36 cellular contexts compared by ENCODE assay signal in genomic region chr4:169948271-169948670, GRCh38.
"Had no signal": no experiment of that assay in that cellular context is flagged by ENCODE, and none has a peak within 500 bp of the region (broad histone marks: within the 10 kb centered on the region; RNA-seq: fewer than 3 reads in every experiment).

No MANE protein-coding gene starts in this region.

- H3K4me3 Mint-ChIP-seq: activated CD4-positive, alpha-beta memory T cell treated with anti-CD3 and anti-CD28 coated beads for 36 hours; activated CD4-positive, alpha-beta T cell treated with anti-CD3 and anti-CD28 coated beads for 36 hours; activated CD4-positive, alpha-beta T cell treated with anti-CD3 and anti-CD28 coated beads, Interleukin-2, amount 10 ng/mL, durations not matched to agents 24 days and 14 days; activated CD8-positive, alpha-beta memory T cell treated with anti-CD3 and anti-CD28 coated beads, Interleukin-2, amount 10 ng/mL, durations not matched to agents 7 days and 5 days; activated CD8-positive, alpha-beta T cell treated with anti-CD3 and anti-CD28 coated beads, Interleukin-2, amount 10 ng/mL, durations not matched to agents 7 days and 5 days; activated naive CD4-positive, alpha-beta T cell treated with anti-CD3 and anti-CD28 coated beads for 36 hours; activated naive CD4-positive, alpha-beta T cell treated with anti-CD3 and anti-CD28 coated beads, Interleukin-2, amount 50 U/mL, for 24 hours; activated naive CD8-positive, alpha-beta T cell treated with anti-CD3 and anti-CD28 coated beads for 36 hours; activated naive CD8-positive, alpha-beta T cell treated with anti-CD3 and anti-CD28 coated beads, Interleukin-2, amount 50 U/mL, for 24 hours; activated T-helper 1 cell treated with anti-CD3 and anti-CD28 coated beads, Interleukin-12 subunit alpha, Interleukin-12 subunit beta, Interleukin-2, Interleukin-4 antibody, amounts not matched to agents 30 ng/mL and 10 ng/mL and 1 ng/mL, durations not matched to agents 14 hours and 24 hours and 36 hours; central memory CD8-positive, alpha-beta T cell; dendritic cell treated with granulocyte-macrophage colony-stimulating factor and Interleukin-4, amounts not matched to agents 40 ng/mL and 50 ng/mL, for 4 days; endodermal cell; T-helper 17 cell; T-helper 2 cell treated with Interferon-gamma antibody and Interleukin-4, amounts not matched to agents 5 μg/mL and 100 μg/mL, for 36 hours had no signal

- H3K36me3 ChIP-seq: adrenal gland, cardiac muscle cell, esophagus muscularis mucosa, gastroesophageal sphincter, heart right ventricle had no signal

- H3K4me3 ChIP-seq: adrenal gland, body of pancreas, cardiac muscle cell, coronary artery, dorsolateral prefrontal cortex, esophagus muscularis mucosa, gastroesophageal sphincter, heart right ventricle had no signal

- H3K4me1 Mint-ChIP-seq: activated CD4-positive, alpha-beta T cell treated with anti-CD3 and anti-CD28 coated beads, Interleukin-2, amount 10 ng/mL, durations not matched to agents 24 days and 14 days; activated CD8-positive, alpha-beta memory T cell treated with anti-CD3 and anti-CD28 coated beads, Interleukin-2, amount 10 ng/mL, durations not matched to agents 7 days and 5 days; activated naive CD4-positive, alpha-beta T cell treated with anti-CD3 and anti-CD28 coated beads, Interleukin-2, amount 50 U/mL, for 24 hours; central memory CD8-positive, alpha-beta T cell; endodermal cell had no signal

- H3K27ac Mint-ChIP-seq: activated CD4-positive, alpha-beta memory T cell treated with anti-CD3 and anti-CD28 coated beads for 36 hours; activated CD4-positive, alpha-beta T cell treated with anti-CD3 and anti-CD28 coated beads for 36 hours; activated CD4-positive, alpha-beta T cell treated with anti-CD3 and anti-CD28 coated beads, Interleukin-2, amount 10 ng/mL, durations not matched to agents 24 days and 14 days; activated CD8-positive, alpha-beta memory T cell treated with anti-CD3 and anti-CD28 coated beads, Interleukin-2, amount 10 ng/mL, durations not matched to agents 7 days and 5 days; activated CD8-positive, alpha-beta T cell treated with anti-CD3 and anti-CD28 coated beads, Interleukin-2, amount 10 ng/mL, durations not matched to agents 7 days and 5 days; activated naive CD4-positive, alpha-beta T cell treated with anti-CD3 and anti-CD28 coated beads for 36 hours; activated naive CD4-positive, alpha-beta T cell treated with anti-CD3 and anti-CD28 coated beads, Interleukin-2, amount 50 U/mL, for 24 hours; activated naive CD8-positive, alpha-beta T cell treated with anti-CD3 and anti-CD28 coated beads for 36 hours; activated naive CD8-positive, alpha-beta T cell treated with anti-CD3 and anti-CD28 coated beads, Interleukin-2, amount 50 U/mL, for 24 hours; activated T-helper 1 cell treated with anti-CD3 and anti-CD28 coated beads, Interleukin-12 subunit alpha, Interleukin-12 subunit beta, Interleukin-2, Interleukin-4 antibody, amounts not matched to agents 30 ng/mL and 10 ng/mL and 1 ng/mL, durations not matched to agents 14 hours and 24 hours and 36 hours; activated T-helper 2 cell treated with anti-CD3 and anti-CD28 coated beads, Interferon-gamma antibody, Interleukin-2, Interleukin-4, amounts not matched to agents 10 μg/mL and 5 μg/mL and 100 μg/mL, durations not matched to agents 14 hours and 24 hours and 36 hours; dendritic cell treated with granulocyte-macrophage colony-stimulating factor and Interleukin-4, amounts not matched to agents 40 ng/mL and 50 ng/mL, for 4 days; endodermal cell; T-helper 17 cell; T-helper 2 cell treated with Interferon-gamma antibody and Interleukin-4, amounts not matched to agents 5 μg/mL and 100 μg/mL, for 36 hours had no signal

- H3K27ac ChIP-seq: adrenal gland, body of pancreas, cardiac muscle cell, coronary artery, dorsolateral prefrontal cortex, esophagus muscularis mucosa, gastroesophageal sphincter, heart right ventricle had no signal

- DNase-seq: activated CD4-positive, alpha-beta memory T cell treated with anti-CD3 and anti-CD28 coated beads for 36 hours; activated CD4-positive, alpha-beta T cell treated with anti-CD3 and anti-CD28 coated beads for 36 hours; activated CD4-positive, alpha-beta T cell treated with anti-CD3 and anti-CD28 coated beads, Interleukin-2, amount 10 ng/mL, durations not matched to agents 24 days and 14 days; activated CD4-positive, CD25-positive, alpha-beta regulatory T cell; activated CD4-positive, CD25-positive, alpha-beta regulatory T cell treated with anti-CD3 and anti-CD28 coated beads, Interleukin-2, amount 50 U/mL, for 72 hours; activated CD8-positive, alpha-beta memory T cell treated with anti-CD3 and anti-CD28 coated beads, Interleukin-2, amount 10 ng/mL, durations not matched to agents 7 days and 5 days; activated CD8-positive, alpha-beta memory T cell treated with anti-CD3 and anti-CD28 coated beads, Interleukin-2, amount 50 U/mL, for 4 hours; activated CD8-positive, alpha-beta T cell treated with anti-CD3 and anti-CD28 coated beads, Interleukin-2, amount 10 ng/mL, durations not matched to agents 7 days and 5 days; activated effector memory CD4-positive, alpha-beta T cell treated with anti-CD3 and anti-CD28 coated beads, Interleukin-2, amount 50 U/mL, for 16 hours; activated naive CD4-positive, alpha-beta T cell treated with anti-CD3 and anti-CD28 coated beads for 36 hours; activated naive CD8-positive, alpha-beta T cell treated with anti-CD3 and anti-CD28 coated beads for 36 hours; activated naive CD8-positive, alpha-beta T cell treated with anti-CD3 and anti-CD28 coated beads, Interleukin-2, amount 50 U/mL, for 24 hours; activated T-cell treated with anti-CD3 and anti-CD28 coated beads, Interleukin-2, amount 50 U/mL, for 1 hour; activated T-cell treated with anti-CD3 and anti-CD28 coated beads, Interleukin-2, amount 50 U/mL, for 48 hours; adrenal gland; amygdala; aorta; body of pancreas; dorsolateral prefrontal cortex; effector memory CD4-positive, alpha-beta T cell; endodermal cell; foreskin melanocyte; heart right ventricle; T-helper 1 cell; T-helper 17 cell; T1000 had no signal

- H3K27me3 Mint-ChIP-seq: activated CD4-positive, alpha-beta T cell treated with anti-CD3 and anti-CD28 coated beads, Interleukin-2, amount 10 ng/mL, durations not matched to agents 24 days and 14 days; activated naive CD8-positive, alpha-beta T cell treated with anti-CD3 and anti-CD28 coated beads, Interleukin-2, amount 50 U/mL, for 24 hours had no signal

- H3K9me3 ChIP-seq: adrenal gland, body of pancreas, esophagus muscularis mucosa, gastroesophageal sphincter, heart right ventricle had no signal

- H3K27me3 ChIP-seq: adrenal gland, body of pancreas, cardiac muscle cell, dorsolateral prefrontal cortex had no signal

- H3K4me1 ChIP-seq: adrenal gland, body of pancreas, esophagus muscularis mucosa, gastroesophageal sphincter, heart right ventricle had no signal

- ATAC-seq: activated CD4-positive, alpha-beta T cell treated with anti-CD3 and anti-CD28 coated beads for 36 hours; activated CD8-positive, alpha-beta memory T cell treated with anti-CD3 and anti-CD28 coated beads, Interleukin-2, amount 10 ng/mL, durations not matched to agents 7 days and 5 days; activated CD8-positive, alpha-beta T cell treated with anti-CD3 and anti-CD28 coated beads, Interleukin-2, amount 10 ng/mL, durations not matched to agents 7 days and 5 days; activated naive CD8-positive, alpha-beta T cell treated with anti-CD3 and anti-CD28 coated beads, Interleukin-2, amount 50 U/mL, for 24 hours; body of pancreas; gastroesophageal sphincter; heart right ventricle; T-helper 17 cell had no signal

- H3K9me3 Mint-ChIP-seq: activated CD4-positive, alpha-beta memory T cell treated with anti-CD3 and anti-CD28 coated beads for 36 hours; activated CD4-positive, alpha-beta T cell treated with anti-CD3 and anti-CD28 coated beads, Interleukin-2, amount 10 ng/mL, durations not matched to agents 24 days and 14 days; activated naive CD4-positive, alpha-beta T cell treated with anti-CD3 and anti-CD28 coated beads for 36 hours; activated naive CD4-positive, alpha-beta T cell treated with anti-CD3 and anti-CD28 coated beads, Interleukin-2, amount 50 U/mL, for 24 hours; activated naive CD8-positive, alpha-beta T cell treated with anti-CD3 and anti-CD28 coated beads for 36 hours; activated naive CD8-positive, alpha-beta T cell treated with anti-CD3 and anti-CD28 coated beads, Interleukin-2, amount 50 U/mL, for 24 hours; activated T-helper 1 cell treated with anti-CD3 and anti-CD28 coated beads, Interleukin-12 subunit alpha, Interleukin-12 subunit beta, Interleukin-2, Interleukin-4 antibody, amounts not matched to agents 30 ng/mL and 10 ng/mL and 1 ng/mL, durations not matched to agents 14 hours and 24 hours and 36 hours; activated T-helper 2 cell treated with anti-CD3 and anti-CD28 coated beads, Interferon-gamma antibody, Interleukin-2, Interleukin-4, amounts not matched to agents 10 μg/mL and 5 μg/mL and 100 μg/mL, durations not matched to agents 14 hours and 24 hours and 36 hours; central memory CD8-positive, alpha-beta T cell; dendritic cell treated with granulocyte-macrophage colony-stimulating factor and Interleukin-4, amounts not matched to agents 40 ng/mL and 50 ng/mL, for 4 days; T-helper 2 cell treated with Interferon-gamma antibody and Interleukin-4, amounts not matched to agents 5 μg/mL and 100 μg/mL, for 36 hours had no signal

- H3K36me3 Mint-ChIP-seq: activated CD4-positive, alpha-beta memory T cell treated with anti-CD3 and anti-CD28 coated beads for 36 hours; activated CD8-positive, alpha-beta memory T cell treated with anti-CD3 and anti-CD28 coated beads, Interleukin-2, amount 10 ng/mL, durations not matched to agents 7 days and 5 days; activated naive CD4-positive, alpha-beta T cell treated with anti-CD3 and anti-CD28 coated beads, Interleukin-2, amount 50 U/mL, for 24 hours; activated naive CD8-positive, alpha-beta T cell treated with anti-CD3 and anti-CD28 coated beads for 36 hours had no signal
